10 cellular contexts compared by ENCODE assay signal in genomic region chr20:855466-856360, GRCh38. TPM values are rescaled to one million over a fixed set of nuclear protein-coding genes. Genes with fewer than 3 reads are reported as not detected.
DNase-seq lines count a peak whose midpoint lies in the region; ATAC-seq and TF ChIP-seq lines count a peak whose summit lies in the region.
"Had no signal": no experiment of that assay in that cellular context is flagged by ENCODE, and none has a peak within 500 bp of the region (broad histone marks: within the 10 kb centered on the region; RNA-seq: fewer than 3 reads in every experiment).

No MANE protein-coding gene starts in this region.

- no peaks in the 10 kb centered on the region for H3K36me3 ChIP-seq in thymus (ENCODE audit: control insufficient read depth, insufficient read depth)
- H3K36me3 ChIP-seq: adrenal gland had no signal

- H3K27me3 Mint-ChIP-seq in stimulated activated naive CD8-positive, alpha-beta T cell treated with anti-CD3 and anti-CD28 coated beads, Interleukin-15, Interleukin-2, amounts not matched to agents 100 ng/mL and 50 ng/mL, for 24 hours = no peaks in the 10 kb centered on the region
- no peaks in the 10 kb centered on the region for H3K27me3 Mint-ChIP-seq in activated CD8-positive, alpha-beta T cell treated with anti-CD3 and anti-CD28 coated beads for 36 hours
- peaks cover 0 to 7% (median 2%) of the 10 kb centered on the region in 3 donors for H3K27me3 Mint-ChIP-seq in immature natural killer cell (ENCODE audit: low read depth in 3 of 3)

- H3K36me3 Mint-ChIP-seq in stimulated activated naive CD8-positive, alpha-beta T cell treated with anti-CD3 and anti-CD28 coated beads, Interleukin-15, Interleukin-2, amounts not matched to agents 100 ng/mL and 50 ng/mL, for 24 hours (ENCODE audit: low read depth) = peaks cover 10% of the 10 kb centered on the region
- H3K36me3 Mint-ChIP-seq in activated CD8-positive, alpha-beta T cell treated with anti-CD3 and anti-CD28 coated beads for 36 hours (ENCODE audit: low read depth) = peaks cover 2% of the 10 kb centered on the region
- H3K36me3 Mint-ChIP-seq in immature natural killer cell = peaks cover 0 to 6% (median 3%) of the 10 kb centered on the region in 3 donors

- H3K4me3 Mint-ChIP-seq in stimulated activated naive CD8-positive, alpha-beta T cell treated with anti-CD3 and anti-CD28 coated beads, Interleukin-15, Interleukin-2, amounts not matched to agents 100 ng/mL and 50 ng/mL, for 24 hours = no peak overlapping the region
- H3K4me3 Mint-ChIP-seq in activated CD8-positive, alpha-beta T cell treated with anti-CD3 and anti-CD28 coated beads for 36 hours = peak overlapping the region; percentile 26
- H3K4me3 Mint-ChIP-seq in immature natural killer cell = peak overlapping the region; percentile 58 to 77 (median 63)

- TF ChIP-seq POLR2A in erythroblast (IDR thresholded peaks at IDR 0.05; ENCODE audit: low read length) = no peak

- H3K9me3 Mint-ChIP-seq in stimulated activated naive CD8-positive, alpha-beta T cell treated with anti-CD3 and anti-CD28 coated beads, Interleukin-15, Interleukin-2, amounts not matched to agents 100 ng/mL and 50 ng/mL, for 24 hours = no peaks in the 10 kb centered on the region
- H3K9me3 Mint-ChIP-seq in activated CD8-positive, alpha-beta T cell treated with anti-CD3 and anti-CD28 coated beads for 36 hours = peaks cover 5% of the 10 kb centered on the region
- H3K9me3 Mint-ChIP-seq in immature natural killer cell = no peaks in the 10 kb centered on the region

- intact Hi-C loops in activated CD8-positive, alpha-beta T cell treated with anti-CD3 and anti-CD28 coated beads for 36 hours (cut with micrococcal nuclease) = no loop called here

- no peak for ATAC-seq in stimulated activated naive CD8-positive, alpha-beta T cell treated with anti-CD3 and anti-CD28 coated beads, Interleukin-15, Interleukin-2, amounts not matched to agents 100 U/mL and 50 U/mL, for 24 hours
- peak; percentile 5 for ATAC-seq in activated CD8-positive, alpha-beta T cell treated with anti-CD3 and anti-CD28 coated beads for 36 hours
- no peak for ATAC-seq in HG02852 (IDR thresholded peaks at IDR 0.05; ENCODE audit: unreplicated experiment)

- H3K4me3 ChIP-seq in thymus (ENCODE audit: low read length) = no peak overlapping the region
- H3K4me3 ChIP-seq: adrenal gland had no signal

- H3K27me3 ChIP-seq in thymus (ENCODE audit: control insufficient read depth, insufficient read depth) = no peaks in the 10 kb centered on the region
- H3K27me3 ChIP-seq: adrenal gland had no signal

- no peak for DNase-seq in stimulated activated naive CD8-positive, alpha-beta T cell treated with anti-CD3 and anti-CD28 coated beads, Interleukin-15, Interleukin-2, amounts not matched to agents 100 U/mL and 50 U/mL, for 24 hours
- DNase-seq in activated CD8-positive, alpha-beta T cell treated with anti-CD3 and anti-CD28 coated beads for 36 hours = peak; percentile 14
- DNase-seq in immature natural killer cell (no peak), foreskin melanocyte (no peak), erythroblast (lab: John Stamatoyannopoulos, UW) (no peak)
- DNase-seq: adrenal gland had no signal

- peak overlapping the region; percentile 46 for H3K27ac ChIP-seq in thymus (ENCODE audit: low read depth)
- H3K27ac ChIP-seq: adrenal gland, HL-60 had no signal

- CTCF ChIA-PET in activated CD8-positive, alpha-beta T cell treated with anti-CD3 and anti-CD28 coated beads for 36 hours (lab: Charles Lee) = interaction anchor here (1.0 kb wide), 1 partner anchor 32 kb away, joined by 4 read pairs; no protein-coding TSS in a partner anchor

- H3K4me1 ChIP-seq in thymus (ENCODE audit: control insufficient read depth, insufficient read depth, low read length) = peaks cover 4% of the 10 kb centered on the region
- H3K4me1 ChIP-seq: adrenal gland had no signal

- TF ChIP-seq CTCF in activated CD8-positive, alpha-beta T cell treated with anti-CD3 and anti-CD28 coated beads for 36 hours (IDR thresholded peaks at IDR 0.05) = no peak

- POLR2A ChIA-PET in activated CD8-positive, alpha-beta T cell treated with anti-CD3 and anti-CD28 coated beads for 36 hours (lab: Charles Lee) = interaction anchor here (1.5 to 1.6 kb wide), 2 partner anchors 9 to 22 kb away, joined by 4 read pairs; partner anchors contain the start of gene FAM110A

- H3K4me1 Mint-ChIP-seq in stimulated activated naive CD8-positive, alpha-beta T cell treated with anti-CD3 and anti-CD28 coated beads, Interleukin-15, Interleukin-2, amounts not matched to agents 100 ng/mL and 50 ng/mL, for 24 hours (ENCODE audit: low read depth) = peaks cover 64% of the 10 kb centered on the region
- peaks cover 70% of the 10 kb centered on the region for H3K4me1 Mint-ChIP-seq in activated CD8-positive, alpha-beta T cell treated with anti-CD3 and anti-CD28 coated beads for 36 hours (ENCODE audit: low read depth)
- peaks cover 44 to 66% of the 10 kb centered on the region in 2 donors for H3K4me1 Mint-ChIP-seq in immature natural killer cell

- peak overlapping the region; percentile 23 for H3K27ac Mint-ChIP-seq in stimulated activated naive CD8-positive, alpha-beta T cell treated with anti-CD3 and anti-CD28 coated beads, Interleukin-15, Interleukin-2, amounts not matched to agents 100 ng/mL and 50 ng/mL, for 24 hours
- H3K27ac Mint-ChIP-seq in activated CD8-positive, alpha-beta T cell treated with anti-CD3 and anti-CD28 coated beads for 36 hours = peak overlapping the region; percentile 63
- H3K27ac Mint-ChIP-seq in immature natural killer cell = peak overlapping the region; percentile 67 to 92 (median 77)

- 38% methylated on average over 11 of the region's 11 CpGs for WGBS in thymus

- no peaks in the 10 kb centered on the region for H3K9me3 ChIP-seq in thymus (ENCODE audit: control insufficient read depth)
- H3K9me3 ChIP-seq: adrenal gland had no signal

RNA-seq across cellular contexts. Expression of gene FAM110A, which starts 22.2 kb away (rescaled TPM):
- total RNA-seq in activated CD8-positive, alpha-beta T cell treated with anti-CD3 and anti-CD28 coated beads for 36 hours = 10 to 100 TPM; 20.5 to 23.1 TPM
- polyA plus RNA-seq in immature natural killer cell (10 to 100 TPM in 2 of 3 donors, 1 to 10 TPM in 1; 5.0 to 20.7 (median 13.8) TPM), thymus (15.2 TPM)

Comparison
In these comparisons a context has a peak if more than half of its experiments do, and no peak if none do; other contexts are left out.
1. H3K27ac Mint-ChIP-seq: peak in every context shown above with its lines; median percentile 77 in immature natural killer cell; 63 in activated CD8-positive, alpha-beta T cell treated with anti-CD3 and anti-CD28 coated beads for 36 hours; 23 in stimulated activated naive CD8-positive, alpha-beta T cell treated with anti-CD3 and anti-CD28 coated beads, Interleukin-15, Interleukin-2, amounts not matched to agents 100 ng/mL and 50 ng/mL, for 24 hours.